Comparison of ENCODE assay signal across 1 cellular context in the genomic region with DNA sequence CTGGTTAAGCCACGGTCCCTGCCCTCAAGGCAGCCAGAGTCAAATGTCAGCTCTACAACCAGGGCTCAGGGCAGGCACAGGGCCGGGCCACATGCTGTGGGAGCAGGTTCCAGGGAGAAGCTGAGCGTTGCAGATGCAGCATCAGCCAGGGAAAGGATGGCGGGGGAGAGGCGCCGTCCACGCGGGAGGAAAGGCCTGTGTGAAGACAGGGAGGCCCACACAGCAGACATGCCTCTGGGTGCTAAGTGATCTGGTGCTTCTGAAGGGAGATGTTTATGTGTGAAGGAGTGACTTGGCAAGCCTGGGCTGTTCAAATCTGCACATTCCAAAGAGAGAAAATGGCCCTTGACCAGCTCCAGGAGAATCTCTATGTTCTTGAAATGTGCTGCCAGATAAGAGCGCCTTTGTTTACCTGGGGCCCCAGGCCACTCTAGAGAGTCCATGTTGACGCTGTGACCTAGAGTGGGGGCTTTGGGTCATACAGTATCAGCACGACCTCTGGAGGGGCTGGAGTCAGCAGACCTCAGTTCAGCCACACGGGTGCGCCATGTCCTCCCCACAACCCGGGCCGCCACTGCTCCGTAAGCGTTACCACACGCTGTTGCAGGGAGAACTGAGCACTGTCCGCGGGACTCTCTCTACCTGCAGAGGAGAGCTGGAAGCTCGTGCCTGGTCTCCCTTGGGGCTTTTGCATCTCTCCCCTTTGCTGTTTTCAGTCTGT.
TF ChIP-seq lines count a peak whose summit lies in the region.

No MANE protein-coding gene starts in this region.

TF ChIP-seq in SK-N-SH, 30 proteins besides CTCF, POLR2A, EP300 and RAD21:
- TF ChIP-seq RFX5 (IDR thresholded peaks at IDR 0.05; ENCODE audit: low read length) (no peak), NFIC (IDR thresholded peaks at IDR 0.05; ENCODE audit: borderline replicate concordance) (no peak), JUND (IDR thresholded peaks at IDR 0.05) (no peak), FOXJ3 (CRISPR knock-in tag; IDR thresholded peaks at IDR 0.05) (no peak), SMC3 (IDR thresholded peaks at IDR 0.05; ENCODE audit: low read depth, low read length) (no peak), ELF1 (IDR thresholded peaks at IDR 0.05) (no peak), MEF2A (IDR thresholded peaks at IDR 0.05; ENCODE audit: borderline replicate concordance, low read depth) (no peak), TCF12 (IDR thresholded peaks at IDR 0.05) (no peak), MXI1 (IDR thresholded peaks at IDR 0.05; ENCODE audit: low read depth, low read length) (no peak), NRF1 (IDR thresholded peaks at IDR 0.05; ENCODE audit: low read depth, low read length) (no peak), EZH2phosphoT487 (IDR thresholded peaks at IDR 0.05; ENCODE audit: borderline replicate concordance, low read depth) (no peak), FOSL2 (IDR thresholded peaks at IDR 0.05; ENCODE audit: borderline replicate concordance, low read depth) (no peak), CHD2 (IDR thresholded peaks at IDR 0.05; ENCODE audit: low read length, partially characterized antibody) (no peak), YY1 (IDR thresholded peaks at IDR 0.05; ENCODE audit: low read depth) (no peak)
- TF ChIP-seq, protein P1, sequence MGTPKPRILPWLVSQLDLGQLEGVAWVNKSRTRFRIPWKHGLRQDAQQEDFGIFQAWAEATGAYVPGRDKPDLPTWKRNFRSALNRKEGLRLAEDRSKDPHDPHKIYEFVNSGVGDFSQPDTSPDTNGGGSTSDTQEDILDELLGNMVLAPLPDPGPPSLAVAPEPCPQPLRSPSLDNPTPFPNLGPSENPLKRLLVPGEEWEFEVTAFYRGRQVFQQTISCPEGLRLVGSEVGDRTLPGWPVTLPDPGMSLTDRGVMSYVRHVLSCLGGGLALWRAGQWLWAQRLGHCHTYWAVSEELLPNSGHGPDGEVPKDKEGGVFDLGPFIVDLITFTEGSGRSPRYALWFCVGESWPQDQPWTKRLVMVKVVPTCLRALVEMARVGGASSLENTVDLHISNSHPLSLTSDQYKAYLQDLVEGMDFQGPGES (IDR thresholded peaks at IDR 0.05; ENCODE audit: low read depth, low read length): no peak
- TF ChIP-seq, protein P2, sequence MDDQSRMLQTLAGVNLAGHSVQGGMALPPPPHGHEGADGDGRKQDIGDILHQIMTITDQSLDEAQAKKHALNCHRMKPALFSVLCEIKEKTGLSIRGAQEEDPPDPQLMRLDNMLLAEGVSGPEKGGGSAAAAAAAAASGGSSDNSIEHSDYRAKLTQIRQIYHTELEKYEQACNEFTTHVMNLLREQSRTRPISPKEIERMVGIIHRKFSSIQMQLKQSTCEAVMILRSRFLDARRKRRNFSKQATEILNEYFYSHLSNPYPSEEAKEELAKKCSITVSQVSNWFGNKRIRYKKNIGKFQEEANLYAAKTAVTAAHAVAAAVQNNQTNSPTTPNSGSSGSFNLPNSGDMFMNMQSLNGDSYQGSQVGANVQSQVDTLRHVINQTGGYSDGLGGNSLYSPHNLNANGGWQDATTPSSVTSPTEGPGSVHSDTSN (IDR thresholded peaks at IDR 0.05): no peak
- TF ChIP-seq, protein P3, sequence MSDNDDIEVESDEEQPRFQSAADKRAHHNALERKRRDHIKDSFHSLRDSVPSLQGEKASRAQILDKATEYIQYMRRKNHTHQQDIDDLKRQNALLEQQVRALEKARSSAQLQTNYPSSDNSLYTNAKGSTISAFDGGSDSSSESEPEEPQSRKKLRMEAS (IDR thresholded peaks at IDR 0.05; ENCODE audit: low read depth): no peak
- TF ChIP-seq, protein P4, sequence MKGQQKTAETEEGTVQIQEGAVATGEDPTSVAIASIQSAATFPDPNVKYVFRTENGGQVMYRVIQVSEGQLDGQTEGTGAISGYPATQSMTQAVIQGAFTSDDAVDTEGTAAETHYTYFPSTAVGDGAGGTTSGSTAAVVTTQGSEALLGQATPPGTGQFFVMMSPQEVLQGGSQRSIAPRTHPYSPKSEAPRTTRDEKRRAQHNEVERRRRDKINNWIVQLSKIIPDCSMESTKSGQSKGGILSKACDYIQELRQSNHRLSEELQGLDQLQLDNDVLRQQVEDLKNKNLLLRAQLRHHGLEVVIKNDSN (IDR thresholded peaks at IDR 0.05; ENCODE audit: borderline replicate concordance, low read depth): no peak
- TF ChIP-seq, protein P5, sequence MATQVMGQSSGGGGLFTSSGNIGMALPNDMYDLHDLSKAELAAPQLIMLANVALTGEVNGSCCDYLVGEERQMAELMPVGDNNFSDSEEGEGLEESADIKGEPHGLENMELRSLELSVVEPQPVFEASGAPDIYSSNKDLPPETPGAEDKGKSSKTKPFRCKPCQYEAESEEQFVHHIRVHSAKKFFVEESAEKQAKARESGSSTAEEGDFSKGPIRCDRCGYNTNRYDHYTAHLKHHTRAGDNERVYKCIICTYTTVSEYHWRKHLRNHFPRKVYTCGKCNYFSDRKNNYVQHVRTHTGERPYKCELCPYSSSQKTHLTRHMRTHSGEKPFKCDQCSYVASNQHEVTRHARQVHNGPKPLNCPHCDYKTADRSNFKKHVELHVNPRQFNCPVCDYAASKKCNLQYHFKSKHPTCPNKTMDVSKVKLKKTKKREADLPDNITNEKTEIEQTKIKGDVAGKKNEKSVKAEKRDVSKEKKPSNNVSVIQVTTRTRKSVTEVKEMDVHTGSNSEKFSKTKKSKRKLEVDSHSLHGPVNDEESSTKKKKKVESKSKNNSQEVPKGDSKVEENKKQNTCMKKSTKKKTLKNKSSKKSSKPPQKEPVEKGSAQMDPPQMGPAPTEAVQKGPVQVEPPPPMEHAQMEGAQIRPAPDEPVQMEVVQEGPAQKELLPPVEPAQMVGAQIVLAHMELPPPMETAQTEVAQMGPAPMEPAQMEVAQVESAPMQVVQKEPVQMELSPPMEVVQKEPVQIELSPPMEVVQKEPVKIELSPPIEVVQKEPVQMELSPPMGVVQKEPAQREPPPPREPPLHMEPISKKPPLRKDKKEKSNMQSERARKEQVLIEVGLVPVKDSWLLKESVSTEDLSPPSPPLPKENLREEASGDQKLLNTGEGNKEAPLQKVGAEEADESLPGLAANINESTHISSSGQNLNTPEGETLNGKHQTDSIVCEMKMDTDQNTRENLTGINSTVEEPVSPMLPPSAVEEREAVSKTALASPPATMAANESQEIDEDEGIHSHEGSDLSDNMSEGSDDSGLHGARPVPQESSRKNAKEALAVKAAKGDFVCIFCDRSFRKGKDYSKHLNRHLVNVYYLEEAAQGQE (IDR thresholded peaks at IDR 0.05; ENCODE audit: low read depth, low read length): no peak
- TF ChIP-seq, protein P6, sequence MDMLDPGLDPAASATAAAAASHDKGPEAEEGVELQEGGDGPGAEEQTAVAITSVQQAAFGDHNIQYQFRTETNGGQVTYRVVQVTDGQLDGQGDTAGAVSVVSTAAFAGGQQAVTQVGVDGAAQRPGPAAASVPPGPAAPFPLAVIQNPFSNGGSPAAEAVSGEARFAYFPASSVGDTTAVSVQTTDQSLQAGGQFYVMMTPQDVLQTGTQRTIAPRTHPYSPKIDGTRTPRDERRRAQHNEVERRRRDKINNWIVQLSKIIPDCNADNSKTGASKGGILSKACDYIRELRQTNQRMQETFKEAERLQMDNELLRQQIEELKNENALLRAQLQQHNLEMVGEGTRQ (IDR thresholded peaks at IDR 0.05; ENCODE audit: borderline replicate concordance, low read depth, low read length): no peak
